13 cellular contexts compared by ENCODE assay signal in the genomic region with DNA sequence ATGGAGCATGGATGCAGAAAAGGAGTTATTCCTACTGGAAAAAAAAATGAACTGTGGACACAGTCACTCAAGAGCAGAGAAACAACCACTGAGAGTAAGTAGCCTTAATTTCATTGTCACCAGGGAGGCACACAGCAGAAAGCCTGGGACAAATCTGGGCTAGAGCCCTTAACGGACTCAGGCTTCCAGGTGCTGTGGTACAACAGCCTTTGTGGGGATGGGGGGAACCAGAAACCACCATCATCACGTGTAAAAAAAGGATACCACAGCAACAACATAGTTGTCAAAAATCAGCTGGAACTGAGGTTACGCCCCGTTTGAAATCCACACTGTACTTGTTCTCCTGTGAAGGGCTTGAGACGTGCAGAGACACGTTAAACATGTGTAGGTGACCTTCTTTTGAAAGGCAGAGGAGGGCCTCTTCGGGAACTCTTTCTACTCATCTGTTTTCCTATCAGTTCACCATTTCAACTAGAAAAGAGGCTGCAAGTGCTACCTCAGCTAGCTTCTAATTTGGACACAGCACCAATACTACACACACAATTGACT.
"Had no signal": no experiment of that assay in that cellular context is flagged by ENCODE, and none has a peak within 500 bp of the region (broad histone marks: within the 10 kb centered on the region; RNA-seq: fewer than 3 reads in every experiment).

No MANE protein-coding gene starts in this region.

- ATAC-seq: gastroesophageal sphincter; stimulated activated naive CD8-positive, alpha-beta T cell treated with anti-CD3 and anti-CD28 coated beads, Interleukin-15, Interleukin-2, amounts not matched to agents 100 U/mL and 50 U/mL, for 24 hours; upper lobe of right lung had no signal

- H3K27ac ChIP-seq: coronary artery, gastroesophageal sphincter, ovary, upper lobe of right lung had no signal

- H3K36me3 ChIP-seq: gastroesophageal sphincter, ovary, upper lobe of right lung had no signal

- H3K4me1 ChIP-seq: upper lobe of right lung had no signal

- DNase-seq: activated CD4-positive, alpha-beta T cell treated with anti-CD3 and anti-CD28 coated beads, Interleukin-2, amount 50 U/mL, for 1 hour; activated CD4-positive, CD25-positive, alpha-beta regulatory T cell; activated naive CD4-positive, alpha-beta T cell treated with anti-CD3 and anti-CD28 coated beads, Interleukin-2, amount 10 ng/mL, durations not matched to agents 7 days and 5 days; central memory CD4-positive, alpha-beta T cell; effector CD8-positive, alpha-beta T cell; kidney; nephron progenitor cell; ovary; stimulated activated CD4-positive, alpha-beta T cell treated with anti-CD3 and anti-CD28 coated beads, Interleukin-12 subunit alpha, Interleukin-12 subunit beta, amount 100 ng/mL, for 4 hours; stimulated activated naive CD8-positive, alpha-beta T cell treated with anti-CD3 and anti-CD28 coated beads, Interleukin-15, Interleukin-2, amounts not matched to agents 100 U/mL and 50 U/mL, for 24 hours; upper lobe of right lung had no signal

- H3K27me3 ChIP-seq: gastroesophageal sphincter, ovary, upper lobe of right lung had no signal

- H3K9me3 ChIP-seq: gastroesophageal sphincter, ovary, upper lobe of right lung had no signal

- H3K4me3 ChIP-seq: coronary artery, gastroesophageal sphincter, ovary, upper lobe of right lung had no signal
